In the genomic region with DNA sequence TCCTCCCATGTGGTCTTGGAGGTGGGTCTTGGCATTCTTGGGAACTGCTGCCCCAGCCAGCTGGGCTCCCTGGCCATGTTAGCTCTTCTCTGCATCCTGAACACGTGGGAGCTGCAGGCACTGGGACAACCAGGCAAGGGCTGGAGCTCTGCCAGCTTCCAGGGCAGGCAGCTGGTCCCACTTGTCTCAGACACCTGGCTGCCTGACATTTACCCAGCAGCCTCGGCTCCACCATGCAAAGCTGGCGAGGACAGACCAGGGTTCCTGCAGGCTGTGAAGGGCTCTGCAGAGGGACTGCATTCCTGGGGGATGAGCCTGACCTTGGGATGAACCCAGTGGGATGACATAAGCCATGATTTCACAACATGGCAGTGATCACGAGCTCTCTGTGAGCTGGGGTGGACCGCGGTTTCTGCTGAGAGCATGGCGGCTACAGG, we compare ENCODE assay signal across 1 cellular context.
TF ChIP-seq lines count a peak whose summit lies in the region.

No MANE protein-coding gene starts in this region.

TF ChIP-seq in HEK293, 187 proteins besides CTCF, POLR2A, EP300 and RAD21 (continued from another document and continues in another):
- TF ChIP-seq ZFP69B (tag by site-specific recombination; IDR thresholded peaks at IDR 0.05), result peak; percentile 86
- no peak for TF ChIP-seq ZNF626 (tag by site-specific recombination; IDR thresholded peaks at IDR 0.05)
- TF ChIP-seq ZNF221 (tag by site-specific recombination; IDR thresholded peaks at IDR 0.05; ENCODE audit: borderline replicate concordance), result no peak
- TF ChIP-seq, protein P1, sequence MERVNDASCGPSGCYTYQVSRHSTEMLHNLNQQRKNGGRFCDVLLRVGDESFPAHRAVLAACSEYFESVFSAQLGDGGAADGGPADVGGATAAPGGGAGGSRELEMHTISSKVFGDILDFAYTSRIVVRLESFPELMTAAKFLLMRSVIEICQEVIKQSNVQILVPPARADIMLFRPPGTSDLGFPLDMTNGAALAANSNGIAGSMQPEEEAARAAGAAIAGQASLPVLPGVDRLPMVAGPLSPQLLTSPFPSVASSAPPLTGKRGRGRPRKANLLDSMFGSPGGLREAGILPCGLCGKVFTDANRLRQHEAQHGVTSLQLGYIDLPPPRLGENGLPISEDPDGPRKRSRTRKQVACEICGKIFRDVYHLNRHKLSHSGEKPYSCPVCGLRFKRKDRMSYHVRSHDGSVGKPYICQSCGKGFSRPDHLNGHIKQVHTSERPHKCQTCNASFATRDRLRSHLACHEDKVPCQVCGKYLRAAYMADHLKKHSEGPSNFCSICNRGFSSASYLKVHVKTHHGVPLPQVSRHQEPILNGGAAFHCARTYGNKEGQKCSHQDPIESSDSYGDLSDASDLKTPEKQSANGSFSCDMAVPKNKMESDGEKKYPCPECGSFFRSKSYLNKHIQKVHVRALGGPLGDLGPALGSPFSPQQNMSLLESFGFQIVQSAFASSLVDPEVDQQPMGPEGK (tag by site-specific recombination; IDR thresholded peaks at IDR 0.05), result no peak
- TF ChIP-seq, protein P2, sequence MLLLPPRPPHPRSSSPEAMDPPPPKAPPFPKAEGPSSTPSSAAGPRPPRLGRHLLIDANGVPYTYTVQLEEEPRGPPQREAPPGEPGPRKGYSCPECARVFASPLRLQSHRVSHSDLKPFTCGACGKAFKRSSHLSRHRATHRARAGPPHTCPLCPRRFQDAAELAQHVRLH (tag by site-specific recombination; IDR thresholded peaks at IDR 0.05), result no peak
- TF ChIP-seq ZNF560 (tag by site-specific recombination; IDR thresholded peaks at IDR 0.05; ENCODE audit: borderline replicate concordance), result no peak
- TF ChIP-seq, protein P3, sequence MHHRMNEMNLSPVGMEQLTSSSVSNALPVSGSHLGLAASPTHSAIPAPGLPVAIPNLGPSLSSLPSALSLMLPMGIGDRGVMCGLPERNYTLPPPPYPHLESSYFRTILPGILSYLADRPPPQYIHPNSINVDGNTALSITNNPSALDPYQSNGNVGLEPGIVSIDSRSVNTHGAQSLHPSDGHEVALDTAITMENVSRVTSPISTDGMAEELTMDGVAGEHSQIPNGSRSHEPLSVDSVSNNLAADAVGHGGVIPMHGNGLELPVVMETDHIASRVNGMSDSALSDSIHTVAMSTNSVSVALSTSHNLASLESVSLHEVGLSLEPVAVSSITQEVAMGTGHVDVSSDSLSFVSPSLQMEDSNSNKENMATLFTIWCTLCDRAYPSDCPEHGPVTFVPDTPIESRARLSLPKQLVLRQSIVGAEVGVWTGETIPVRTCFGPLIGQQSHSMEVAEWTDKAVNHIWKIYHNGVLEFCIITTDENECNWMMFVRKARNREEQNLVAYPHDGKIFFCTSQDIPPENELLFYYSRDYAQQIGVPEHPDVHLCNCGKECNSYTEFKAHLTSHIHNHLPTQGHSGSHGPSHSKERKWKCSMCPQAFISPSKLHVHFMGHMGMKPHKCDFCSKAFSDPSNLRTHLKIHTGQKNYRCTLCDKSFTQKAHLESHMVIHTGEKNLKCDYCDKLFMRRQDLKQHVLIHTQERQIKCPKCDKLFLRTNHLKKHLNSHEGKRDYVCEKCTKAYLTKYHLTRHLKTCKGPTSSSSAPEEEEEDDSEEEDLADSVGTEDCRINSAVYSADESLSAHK (tag by site-specific recombination; IDR thresholded peaks at IDR 0.05), result no peak
- TF ChIP-seq ZNF140 (tag by site-specific recombination; IDR thresholded peaks at IDR 0.05), result no peak
- TF ChIP-seq, protein P4, sequence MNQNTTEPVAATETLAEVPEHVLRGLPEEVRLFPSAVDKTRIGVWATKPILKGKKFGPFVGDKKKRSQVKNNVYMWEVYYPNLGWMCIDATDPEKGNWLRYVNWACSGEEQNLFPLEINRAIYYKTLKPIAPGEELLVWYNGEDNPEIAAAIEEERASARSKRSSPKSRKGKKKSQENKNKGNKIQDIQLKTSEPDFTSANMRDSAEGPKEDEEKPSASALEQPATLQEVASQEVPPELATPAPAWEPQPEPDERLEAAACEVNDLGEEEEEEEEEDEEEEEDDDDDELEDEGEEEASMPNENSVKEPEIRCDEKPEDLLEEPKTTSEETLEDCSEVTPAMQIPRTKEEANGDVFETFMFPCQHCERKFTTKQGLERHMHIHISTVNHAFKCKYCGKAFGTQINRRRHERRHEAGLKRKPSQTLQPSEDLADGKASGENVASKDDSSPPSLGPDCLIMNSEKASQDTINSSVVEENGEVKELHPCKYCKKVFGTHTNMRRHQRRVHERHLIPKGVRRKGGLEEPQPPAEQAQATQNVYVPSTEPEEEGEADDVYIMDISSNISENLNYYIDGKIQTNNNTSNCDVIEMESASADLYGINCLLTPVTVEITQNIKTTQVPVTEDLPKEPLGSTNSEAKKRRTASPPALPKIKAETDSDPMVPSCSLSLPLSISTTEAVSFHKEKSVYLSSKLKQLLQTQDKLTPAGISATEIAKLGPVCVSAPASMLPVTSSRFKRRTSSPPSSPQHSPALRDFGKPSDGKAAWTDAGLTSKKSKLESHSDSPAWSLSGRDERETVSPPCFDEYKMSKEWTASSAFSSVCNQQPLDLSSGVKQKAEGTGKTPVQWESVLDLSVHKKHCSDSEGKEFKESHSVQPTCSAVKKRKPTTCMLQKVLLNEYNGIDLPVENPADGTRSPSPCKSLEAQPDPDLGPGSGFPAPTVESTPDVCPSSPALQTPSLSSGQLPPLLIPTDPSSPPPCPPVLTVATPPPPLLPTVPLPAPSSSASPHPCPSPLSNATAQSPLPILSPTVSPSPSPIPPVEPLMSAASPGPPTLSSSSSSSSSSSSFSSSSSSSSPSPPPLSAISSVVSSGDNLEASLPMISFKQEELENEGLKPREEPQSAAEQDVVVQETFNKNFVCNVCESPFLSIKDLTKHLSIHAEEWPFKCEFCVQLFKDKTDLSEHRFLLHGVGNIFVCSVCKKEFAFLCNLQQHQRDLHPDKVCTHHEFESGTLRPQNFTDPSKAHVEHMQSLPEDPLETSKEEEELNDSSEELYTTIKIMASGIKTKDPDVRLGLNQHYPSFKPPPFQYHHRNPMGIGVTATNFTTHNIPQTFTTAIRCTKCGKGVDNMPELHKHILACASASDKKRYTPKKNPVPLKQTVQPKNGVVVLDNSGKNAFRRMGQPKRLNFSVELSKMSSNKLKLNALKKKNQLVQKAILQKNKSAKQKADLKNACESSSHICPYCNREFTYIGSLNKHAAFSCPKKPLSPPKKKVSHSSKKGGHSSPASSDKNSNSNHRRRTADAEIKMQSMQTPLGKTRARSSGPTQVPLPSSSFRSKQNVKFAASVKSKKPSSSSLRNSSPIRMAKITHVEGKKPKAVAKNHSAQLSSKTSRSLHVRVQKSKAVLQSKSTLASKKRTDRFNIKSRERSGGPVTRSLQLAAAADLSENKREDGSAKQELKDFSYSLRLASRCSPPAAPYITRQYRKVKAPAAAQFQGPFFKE (tag by site-specific recombination; IDR thresholded peaks at IDR 0.05; ENCODE audit: borderline replicate concordance), result no peak
- no peak for TF ChIP-seq YY1 (tag by site-specific recombination; IDR thresholded peaks at IDR 0.05)
- TF ChIP-seq ZNF677 (tag by site-specific recombination; IDR thresholded peaks at IDR 0.05), result no peak
- TF ChIP-seq, protein P5, sequence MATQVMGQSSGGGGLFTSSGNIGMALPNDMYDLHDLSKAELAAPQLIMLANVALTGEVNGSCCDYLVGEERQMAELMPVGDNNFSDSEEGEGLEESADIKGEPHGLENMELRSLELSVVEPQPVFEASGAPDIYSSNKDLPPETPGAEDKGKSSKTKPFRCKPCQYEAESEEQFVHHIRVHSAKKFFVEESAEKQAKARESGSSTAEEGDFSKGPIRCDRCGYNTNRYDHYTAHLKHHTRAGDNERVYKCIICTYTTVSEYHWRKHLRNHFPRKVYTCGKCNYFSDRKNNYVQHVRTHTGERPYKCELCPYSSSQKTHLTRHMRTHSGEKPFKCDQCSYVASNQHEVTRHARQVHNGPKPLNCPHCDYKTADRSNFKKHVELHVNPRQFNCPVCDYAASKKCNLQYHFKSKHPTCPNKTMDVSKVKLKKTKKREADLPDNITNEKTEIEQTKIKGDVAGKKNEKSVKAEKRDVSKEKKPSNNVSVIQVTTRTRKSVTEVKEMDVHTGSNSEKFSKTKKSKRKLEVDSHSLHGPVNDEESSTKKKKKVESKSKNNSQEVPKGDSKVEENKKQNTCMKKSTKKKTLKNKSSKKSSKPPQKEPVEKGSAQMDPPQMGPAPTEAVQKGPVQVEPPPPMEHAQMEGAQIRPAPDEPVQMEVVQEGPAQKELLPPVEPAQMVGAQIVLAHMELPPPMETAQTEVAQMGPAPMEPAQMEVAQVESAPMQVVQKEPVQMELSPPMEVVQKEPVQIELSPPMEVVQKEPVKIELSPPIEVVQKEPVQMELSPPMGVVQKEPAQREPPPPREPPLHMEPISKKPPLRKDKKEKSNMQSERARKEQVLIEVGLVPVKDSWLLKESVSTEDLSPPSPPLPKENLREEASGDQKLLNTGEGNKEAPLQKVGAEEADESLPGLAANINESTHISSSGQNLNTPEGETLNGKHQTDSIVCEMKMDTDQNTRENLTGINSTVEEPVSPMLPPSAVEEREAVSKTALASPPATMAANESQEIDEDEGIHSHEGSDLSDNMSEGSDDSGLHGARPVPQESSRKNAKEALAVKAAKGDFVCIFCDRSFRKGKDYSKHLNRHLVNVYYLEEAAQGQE (tag by site-specific recombination; IDR thresholded peaks at IDR 0.05), result no peak
- TF ChIP-seq, protein P6, sequence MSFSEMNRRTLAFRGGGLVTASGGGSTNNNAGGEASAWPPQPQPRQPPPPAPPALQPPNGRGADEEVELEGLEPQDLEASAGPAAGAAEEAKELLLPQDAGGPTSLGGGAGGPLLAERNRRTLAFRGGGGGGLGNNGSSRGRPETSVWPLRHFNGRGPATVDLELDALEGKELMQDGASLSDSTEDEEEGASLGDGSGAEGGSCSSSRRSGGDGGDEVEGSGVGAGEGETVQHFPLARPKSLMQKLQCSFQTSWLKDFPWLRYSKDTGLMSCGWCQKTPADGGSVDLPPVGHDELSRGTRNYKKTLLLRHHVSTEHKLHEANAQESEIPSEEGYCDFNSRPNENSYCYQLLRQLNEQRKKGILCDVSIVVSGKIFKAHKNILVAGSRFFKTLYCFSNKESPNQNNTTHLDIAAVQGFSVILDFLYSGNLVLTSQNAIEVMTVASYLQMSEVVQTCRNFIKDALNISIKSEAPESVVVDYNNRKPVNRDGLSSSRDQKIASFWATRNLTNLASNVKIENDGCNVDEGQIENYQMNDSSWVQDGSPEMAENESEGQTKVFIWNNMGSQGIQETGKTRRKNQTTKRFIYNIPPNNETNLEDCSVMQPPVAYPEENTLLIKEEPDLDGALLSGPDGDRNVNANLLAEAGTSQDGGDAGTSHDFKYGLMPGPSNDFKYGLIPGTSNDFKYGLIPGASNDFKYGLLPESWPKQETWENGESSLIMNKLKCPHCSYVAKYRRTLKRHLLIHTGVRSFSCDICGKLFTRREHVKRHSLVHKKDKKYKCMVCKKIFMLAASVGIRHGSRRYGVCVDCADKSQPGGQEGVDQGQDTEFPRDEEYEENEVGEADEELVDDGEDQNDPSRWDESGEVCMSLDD (tag by site-specific recombination; IDR thresholded peaks at IDR 0.05), result peak; percentile 79
- TF ChIP-seq, protein P7, sequence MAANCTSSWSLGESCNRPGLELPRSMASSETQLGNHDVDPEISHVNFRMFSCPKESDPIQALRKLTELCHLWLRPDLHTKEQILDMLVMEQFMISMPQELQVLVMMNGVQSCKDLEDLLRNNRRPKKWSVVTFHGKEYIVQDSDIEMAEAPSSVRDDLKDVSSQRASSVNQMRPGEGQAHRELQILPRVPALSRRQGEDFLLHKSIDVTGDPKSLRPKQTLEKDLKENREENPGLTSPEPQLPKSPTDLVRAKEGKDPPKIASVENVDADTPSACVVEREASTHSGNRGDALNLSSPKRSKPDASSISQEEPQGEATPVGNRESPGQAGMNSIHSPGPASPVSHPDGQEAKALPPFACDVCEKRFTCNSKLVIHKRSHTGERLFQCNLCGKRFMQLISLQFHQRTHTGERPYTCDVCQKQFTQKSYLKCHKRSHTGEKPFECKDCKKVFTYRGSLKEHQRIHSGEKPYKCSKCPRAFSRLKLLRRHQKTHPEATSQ (tag by site-specific recombination; IDR thresholded peaks at IDR 0.05), result no peak
- peak; percentile 74 for TF ChIP-seq ZNF548 (tag by site-specific recombination; IDR thresholded peaks at IDR 0.05)
- 0 out of 2 replicates have a peak, but pooled peaks have one; percentile 27 for TF ChIP-seq SP3 (tag by site-specific recombination; IDR thresholded peaks at IDR 0.05)
- TF ChIP-seq, protein P8, sequence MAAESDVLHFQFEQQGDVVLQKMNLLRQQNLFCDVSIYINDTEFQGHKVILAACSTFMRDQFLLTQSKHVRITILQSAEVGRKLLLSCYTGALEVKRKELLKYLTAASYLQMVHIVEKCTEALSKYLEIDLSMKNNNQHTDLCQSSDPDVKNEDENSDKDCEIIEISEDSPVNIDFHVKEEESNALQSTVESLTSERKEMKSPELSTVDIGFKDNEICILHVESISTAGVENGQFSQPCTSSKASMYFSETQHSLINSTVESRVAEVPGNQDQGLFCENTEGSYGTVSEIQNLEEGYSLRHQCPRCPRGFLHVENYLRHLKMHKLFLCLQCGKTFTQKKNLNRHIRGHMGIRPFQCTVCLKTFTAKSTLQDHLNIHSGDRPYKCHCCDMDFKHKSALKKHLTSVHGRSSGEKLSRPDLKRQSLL (tag by site-specific recombination; IDR thresholded peaks at IDR 0.05), result no peak
- no peak for TF ChIP-seq ZNF433 (tag by site-specific recombination; IDR thresholded peaks at IDR 0.05; ENCODE audit: low read depth)
- TF ChIP-seq KLF16 (tag by site-specific recombination; IDR thresholded peaks at IDR 0.05), result peak; percentile 71
- no peak for TF ChIP-seq WT1 (tag by site-specific recombination; IDR thresholded peaks at IDR 0.05)
- no peak for TF ChIP-seq ZNF16 (tag by site-specific recombination; IDR thresholded peaks at IDR 0.05; ENCODE audit: low read depth)
- peak; percentile 51; the same call in 1 of the 2 replicates for TF ChIP-seq ZEB2 (tag by site-specific recombination; IDR thresholded peaks at IDR 0.05)
- TF ChIP-seq BCL11B (tag by site-specific recombination; IDR thresholded peaks at IDR 0.05; ENCODE audit: low read depth), result no peak
- TF ChIP-seq ZNF544 (tag by site-specific recombination; IDR thresholded peaks at IDR 0.05), result no peak
- no peak for TF ChIP-seq ZNF146 (tag by site-specific recombination; IDR thresholded peaks at IDR 0.05)
- TF ChIP-seq ZBTB1 (tag by site-specific recombination; IDR thresholded peaks at IDR 0.05), result no peak
- no peak for TF ChIP-seq TCF7L2 (IDR thresholded peaks at IDR 0.05; ENCODE audit: borderline replicate concordance, low read depth, low read length)
- TF ChIP-seq ZNF48 (tag by site-specific recombination; IDR thresholded peaks at IDR 0.05), result no peak
